In the genomic region with DNA sequence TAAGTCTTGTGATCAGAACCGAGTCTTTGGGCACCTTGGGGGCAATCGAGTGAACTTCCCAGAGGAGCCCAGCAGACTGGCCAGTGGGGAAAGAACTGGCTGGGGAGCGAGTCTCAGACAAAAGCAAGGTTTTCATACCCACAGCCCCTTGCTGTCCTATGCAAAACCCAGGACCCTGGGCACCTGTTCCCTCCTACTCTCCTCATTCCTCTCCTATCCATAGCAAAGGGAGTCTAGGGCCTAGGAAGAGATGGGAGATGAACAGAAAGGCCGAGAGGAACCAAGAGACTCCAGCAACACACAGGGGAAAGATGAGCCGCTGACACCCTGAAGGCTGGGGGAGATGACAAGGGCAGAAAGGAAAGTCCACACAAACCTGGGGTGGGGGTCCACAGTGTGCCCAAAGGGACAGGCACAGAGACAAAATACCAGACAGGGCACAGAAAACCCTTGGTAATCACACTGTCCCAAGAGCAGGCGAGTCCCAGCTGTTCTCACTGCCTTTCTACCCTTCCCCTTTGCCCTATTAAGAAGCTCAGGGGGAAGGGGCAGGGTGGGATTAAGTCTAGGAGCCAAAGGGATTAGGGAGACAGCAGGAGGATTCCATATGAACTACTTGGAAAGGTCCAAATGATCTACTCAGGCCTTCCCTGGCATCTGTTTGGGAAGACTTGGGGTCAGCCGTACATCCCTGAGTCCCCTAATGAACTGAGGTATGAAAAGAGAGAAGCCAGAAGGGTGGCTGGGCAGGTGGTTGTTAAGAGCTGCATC, we compare ENCODE assay signal across 9 cellular contexts. TPM values are rescaled to one million over a fixed set of nuclear protein-coding genes. Genes with fewer than 3 reads are reported as not detected.
DNase-seq lines count a peak whose midpoint lies in the region; ATAC-seq, FAIRE-seq and TF ChIP-seq lines count a peak whose summit lies in the region.
"Had no signal": no experiment of that assay in that cellular context is flagged by ENCODE, and none has a peak within 500 bp of the region (broad histone marks: within the 10 kb centered on the region; RNA-seq: fewer than 3 reads in every experiment).

No MANE protein-coding gene starts in this region.

- peaks cover 2% of the 10 kb centered on the region; the same call in 1 of the 2 replicates for H3K23me2 ChIP-seq in H1 (ENCODE audit: low read depth, low read length)

- peaks cover 23% of the 10 kb centered on the region for H3K36me3 ChIP-seq in PC-3 (ENCODE audit: low read depth, low read length)
- H3K36me3 ChIP-seq in H1 (ENCODE audit: control insufficient read depth in 2 of 4, insufficient read depth in 4 of 4, low read length in 3 of 4) = no peaks in the 10 kb centered on the region; a peak in 2 of 8 replicates
- peaks cover 0 to 11% of the 10 kb centered on the region in 2 donors for H3K36me3 ChIP-seq in prostate gland

- H2BK12ac ChIP-seq in H1 (ENCODE audit: low read depth, low read length) = no peak overlapping the region

- H3K4me1 ChIP-seq in PC-3 (ENCODE audit: insufficient read depth, low read length) (peaks cover 46% of the 10 kb centered on the region), H1 (replicated peaks in 1 of 4; ENCODE audit: control insufficient read depth in 3 of 4, insufficient read depth in 4 of 4, low read length in 3 of 4) (peaks cover 7 to 20% (median 14%) of the 10 kb centered on the region in 4 experiments), prostate gland (replicated peaks) (peaks cover 4% of the 10 kb centered on the region)

- no peak overlapping the region for H3K4ac ChIP-seq in H1 (replicated peaks; ENCODE audit: insufficient read length, low read depth, low read length)

- no peak for ATAC-seq in PC-3
- ATAC-seq in activated CD4-positive, CD25-positive, alpha-beta regulatory T cell treated with anti-CD3 and anti-CD28 coated beads, Interleukin-2, amount 50 U/mL, for 24 hours = no peak

- H3K79me2 ChIP-seq in PC-3 (ENCODE audit: low read length) (peaks cover 64% of the 10 kb centered on the region), H1 (ENCODE audit: control insufficient read depth in 1 of 2, insufficient read depth in 2 of 2, low read length in 2 of 2) (peaks cover 0 to 11% of the 10 kb centered on the region in 2 experiments; a peak in 3 of 4 replicates)

- no peak overlapping the region for H3K23ac ChIP-seq in H1 (ENCODE audit: insufficient read length)

- no peaks in the 10 kb centered on the region for H3K9me2 ChIP-seq in PC-3 (replicated peaks; ENCODE audit: low read length)

- 90% methylated on average over 7 of the region's 7 CpGs; no CpG with 5 or more reads in 1 of the 2 experiments for WGBS in H1 (ENCODE audit: extremely low coverage in 1 of 2, insufficient coverage in 1 of 2, insufficient read length in 1 of 2, insufficient replicate concordance in 2 of 2, low coverage in 1 of 2, low lambda C conversion rate in 2 of 2, missing lambda C conversion rate in 1 of 2), 2 experiments
- WGBS in prostate gland = 70% methylated on average over 7 of the region's 7 CpGs

- no peak overlapping the region for H3K27ac ChIP-seq in PC-3 (ENCODE audit: low read length)
- no peak overlapping the region for H3K27ac ChIP-seq in H1 (ENCODE audit: low read depth, low read length)
- peak overlapping the region; percentile 14 to 43 for H3K27ac ChIP-seq in prostate gland
- H3K27ac ChIP-seq: SK-N-MC had no signal

- H3K14ac ChIP-seq in H1 (ENCODE audit: insufficient read length) = no peak overlapping the region

- DNase-seq in D721Med (ENCODE audit: insufficient read length, low spot score) = peak; percentile 55
- no peak for DNase-seq in PC-3
- DNase-seq in H1 (ENCODE audit: low read depth in 1 of 2, low spot score in 2 of 2) = no peak
- no peak for DNase-seq in prostate gland (ENCODE audit: low spot score)
- no peak for DNase-seq in kidney tubule cell (ENCODE audit: low spot score)
- no peak for DNase-seq in superior temporal gyrus (ENCODE audit: extremely low spot score)
- no peak for DNase-seq in NCI-H2196 (lab: John Stamatoyannopoulos, UW; ENCODE audit: unreplicated experiment)

- no peak overlapping the region for H2BK15ac ChIP-seq in H1 (ENCODE audit: low read length)

- peak overlapping the region; percentile 26; the same call in 1 of the 2 replicates for H3K4me3 ChIP-seq in PC-3 (ENCODE audit: low read length)
- H3K4me3 ChIP-seq in H1 (ENCODE audit: extremely low read depth in 1 of 4, insufficient read depth in 2 of 4, low read depth in 3 of 4, low read length in 4 of 4) = peak overlapping the region in 1 of 4 experiments; percentile 50; a peak in 1 of 8 replicates
- H3K4me3 ChIP-seq in prostate gland = no peak overlapping the region
- H3K4me3 ChIP-seq: SK-N-MC had no signal

- BruUV-seq in PC-3 (replicated peaks; lab: Mats Ljungman, UMichigan) = no TSS peak

- TF ChIP-seq RAD21 in H1 (IDR thresholded peaks at IDR 0.05 in 1 of 2, conservative IDR thresholded peaks at IDR 0.05 in 1 of 2; ENCODE audit: low read depth in 2 of 2, low read length in 2 of 2) = no peak

- H4K91ac ChIP-seq in H1 (replicated peaks; ENCODE audit: insufficient read length, low read length) = no peak overlapping the region

- H3K9ac ChIP-seq in PC-3 (ENCODE audit: low read length) = no peak overlapping the region
- H3K9ac ChIP-seq in H1 (replicated peaks in 1 of 4; ENCODE audit: extremely low read depth in 1 of 4, low read depth in 3 of 4, low read length in 3 of 4) = no peak overlapping the region

- no peak for TF ChIP-seq POLR2A in H1 (IDR thresholded peaks at IDR 0.05; ENCODE audit: control extremely low read depth in 1 of 2, low read depth in 2 of 2, low read length in 2 of 2)
- TF ChIP-seq POLR2A in prostate gland (IDR thresholded peaks at IDR 0.05) = no peak

- peak overlapping the region; percentile 87 for H3K4me2 ChIP-seq in PC-3 (ENCODE audit: low read length)
- peak overlapping the region; percentile 1 to 61; a peak in 2 of 4 replicates for H3K4me2 ChIP-seq in H1 (ENCODE audit: insufficient read depth in 1 of 2, low read depth in 2 of 2, low read length in 2 of 2)

- TF ChIP-seq CTCF in D721Med (IDR thresholded peaks at IDR 0.05; ENCODE audit: insufficient read depth, missing control alignments) = no peak
- no peak for TF ChIP-seq CTCF in PC-3 (conservative IDR thresholded peaks at IDR 0.05; ENCODE audit: low read depth, low read length)
- TF ChIP-seq CTCF in H1 (IDR thresholded peaks at IDR 0.05; ENCODE audit: control extremely low read depth in 1 of 3, insufficient read depth in 1 of 3, low read depth in 1 of 3, low read length in 3 of 3) = no peak
- no peak for TF ChIP-seq CTCF in prostate gland (IDR thresholded peaks at IDR 0.05)

- H2BK20ac ChIP-seq in H1 (ENCODE audit: low read length) = no peak overlapping the region

- H2AFZ ChIP-seq in PC-3 (ENCODE audit: low read length) (no peak overlapping the region), H1 (ENCODE audit: low read length) (no peak overlapping the region)

- FAIRE-seq in D721Med (lab: Jason Lieb, UNC) (no peak), H1 (lab: Jason Lieb, UNC) (no peak)

- H4K8ac ChIP-seq in H1 (ENCODE audit: extremely low read depth, insufficient read depth, low read length) = no peak overlapping the region

- no peak overlapping the region for H3K56ac ChIP-seq in H1 (replicated peaks; ENCODE audit: insufficient read length, low read depth, low read length)

- H4K5ac ChIP-seq in H1 (ENCODE audit: insufficient read length, low read depth, low read length) = no peak overlapping the region

- no peaks in the 10 kb centered on the region for H3K9me3 ChIP-seq in PC-3 (ENCODE audit: low read length)
- H3K9me3 ChIP-seq in H1 (ENCODE audit: insufficient read depth in 2 of 2, low read depth in 1 of 2, low read length in 1 of 2) = no peaks in the 10 kb centered on the region
- H3K9me3 ChIP-seq in prostate gland = no peaks in the 10 kb centered on the region

- no peak overlapping the region for H2BK5ac ChIP-seq in H1 (ENCODE audit: low read depth, low read length)

- H3F3A ChIP-seq in PC-3 (ENCODE audit: low read length, unreplicated experiment) = no peaks in the 10 kb centered on the region

- TF ChIP-seq EP300 in H1 (IDR thresholded peaks at IDR 0.05; ENCODE audit: borderline replicate concordance in 1 of 2, low read depth in 2 of 2, low read length in 2 of 2) = no peak

- H2AK5ac ChIP-seq in H1 (ENCODE audit: low read depth, low read length) = no peak overlapping the region

- no peak overlapping the region for H2BK120ac ChIP-seq in H1 (replicated peaks; ENCODE audit: low read depth, low read length)

- no peaks in the 10 kb centered on the region for H3K27me3 ChIP-seq in PC-3 (ENCODE audit: low read length)
- no peaks in the 10 kb centered on the region for H3K27me3 ChIP-seq in H1 (replicated peaks in 1 of 4; ENCODE audit: control insufficient read depth in 3 of 4, extremely low read depth in 1 of 4, insufficient read depth in 3 of 4, low read length in 3 of 4)
- H3K27me3 ChIP-seq in prostate gland (replicated peaks; ENCODE audit: insufficient read depth) = no peaks in the 10 kb centered on the region

- intact Hi-C loops in PC-3 (cut with micrococcal nuclease) = no loop called here
- intact Hi-C loops in prostate gland (cut with DNase I) = loop anchor here (1.0 to 5.0 kb wide), 2 partner anchors 42 to 202 kb away; partner anchors contain the start of gene DDR1

- no peaks in the 10 kb centered on the region for H4K20me1 ChIP-seq in PC-3 (ENCODE audit: low read length)
- peaks cover 2 to 9% of the 10 kb centered on the region in 2 experiments for H4K20me1 ChIP-seq in H1 (replicated peaks in 1 of 2; ENCODE audit: control insufficient read depth in 1 of 2, insufficient read depth in 2 of 2, low read length in 2 of 2)

- no peaks in the 10 kb centered on the region; the same call in 1 of the 2 replicates for H3K79me1 ChIP-seq in H1 (ENCODE audit: low read depth, low read length)

- CTCF ChIA-PET in PC-3 (lab: Charles Lee) (interaction anchor here (0.6 to 1.2 kb wide), 2 partner anchors 15 to 51 kb away, joined by 3 to 8 read pairs; no protein-coding TSS in a partner anchor), H1 (lab: Charles Lee; ENCODE audit: partially characterized antibody) (interaction anchor here (0.5 to 11.0 kb wide), 17 partner anchors 9 to 406 kb away, joined by 3 to 147 read pairs (median 4); partner anchors contain the start of genes MDC1 and TUBB)

- no peak overlapping the region for H3K18ac ChIP-seq in H1 (ENCODE audit: extremely low read depth, low read length)

- POLR2A ChIA-PET in PC-3 (lab: Charles Lee; ENCODE audit: unreplicated experiment) = no interaction called here
- POLR2A ChIA-PET in H1 (lab: Charles Lee; ENCODE audit: partially characterized antibody) = interaction anchor here (0.7 to 18.7 kb wide), 7 partner anchors 11 to 62 kb away, joined by 3 to 388 read pairs (median 5); partner anchors contain the start of genes MDC1, MRPS18B, NRM and TUBB

RNA-seq across cellular contexts. Expression of gene PPP1R18, which starts 6.5 kb away (rescaled TPM):
- 49.9 and 76.0 TPM in 2 replicates for total RNA-seq in PC-3 (2014; rRNA removed)
- 23.6 and 25.1 TPM in 2 replicates for total RNA-seq in H1 (2021; fragmentation: NEBNext Ultra II Directional; extraction: Animal tissue kit (Norgen Biotek cat#: 25700))
- polyA plus RNA-seq in H1 (2011; rRNA removed) = 29.1 and 33.2 TPM in 2 replicates
- 21.6 TPM for polyA plus RNA-seq in H1 (2011; cell fraction: cytosol; rRNA removed)
- 38.2 TPM for polyA plus RNA-seq in H1 (2011; cell fraction: nucleus; rRNA removed)
- polyA plus RNA-seq in H1 (2012, experiment 1 of 2) = 22.3 to 25.4 TPM (median 25.0 TPM) in 4 replicates
- polyA plus RNA-seq in H1 (2012, experiment 2 of 2) = 33.6 TPM
- polyA plus RNA-seq in H1 (2013, experiment 1 of 2) = 31.3 TPM
- 28.9 TPM for polyA plus RNA-seq in H1 (2013, experiment 2 of 2)
- 19.7 and 22.4 TPM in 2 replicates for polyA minus RNA-seq in H1 (2011; rRNA and poly(A)+ RNA removed)
- polyA minus RNA-seq in H1 (2011; cell fraction: cytosol; rRNA and poly(A)+ RNA removed) = 15.6 TPM
- 11.4 TPM for polyA minus RNA-seq in H1 (2011; cell fraction: nucleus; rRNA and poly(A)+ RNA removed)
- total RNA-seq in prostate gland = 10 to 100 TPM; 12.2 to 21.9 TPM

RNA-seq across cellular contexts. Expression of gene DHX16, which starts 7.1 kb away (rescaled TPM):
- total RNA-seq in PC-3 (2014; rRNA removed) (50.0 and 75.6 TPM in 2 replicates), prostate gland (10 to 100 TPM; 26.4 to 41.0 TPM)
- total RNA-seq in H1 (2021; fragmentation: NEBNext Ultra II Directional; extraction: Animal tissue kit (Norgen Biotek cat#: 25700)) = 27.4 and 29.4 TPM in 2 replicates
- 44.4 and 53.8 TPM in 2 replicates for polyA plus RNA-seq in H1 (2011; rRNA removed)
- 43.4 TPM for polyA plus RNA-seq in H1 (2011; cell fraction: cytosol; rRNA removed)
- 70.6 TPM for polyA plus RNA-seq in H1 (2011; cell fraction: nucleus; rRNA removed)
- 29.1 to 38.2 TPM (median 35.0 TPM) in 4 replicates for polyA plus RNA-seq in H1 (2012, experiment 1 of 2)
- 18.5 TPM for polyA plus RNA-seq in H1 (2012, experiment 2 of 2)
- polyA plus RNA-seq in H1 (2013, experiment 1 of 2) = 18.6 TPM
- polyA plus RNA-seq in H1 (2013, experiment 2 of 2) = 17.8 TPM
- 46.2 and 54.8 TPM in 2 replicates for polyA minus RNA-seq in H1 (2011; rRNA and poly(A)+ RNA removed)
- polyA minus RNA-seq in H1 (2011; cell fraction: cytosol; rRNA and poly(A)+ RNA removed) = 17.8 TPM
- polyA minus RNA-seq in H1 (2011; cell fraction: nucleus; rRNA and poly(A)+ RNA removed) = 20.5 TPM

RNA-seq across cellular contexts. Expression of gene NRM, which starts 10.8 kb away (rescaled TPM):
- total RNA-seq in PC-3 (2014; rRNA removed) (8.5 and 14.8 TPM in 2 replicates), prostate gland (1 to 10 TPM; 5.9 to 7.3 TPM)
- 27.3 and 28.0 TPM in 2 replicates for total RNA-seq in H1 (2021; fragmentation: NEBNext Ultra II Directional; extraction: Animal tissue kit (Norgen Biotek cat#: 25700))
- polyA plus RNA-seq in H1 (2011; rRNA removed) = 50.4 and 55.4 TPM in 2 replicates
- polyA plus RNA-seq in H1 (2011; cell fraction: cytosol; rRNA removed) = 18.8 TPM
- 31.7 TPM for polyA plus RNA-seq in H1 (2011; cell fraction: nucleus; rRNA removed)
- 27.7 to 48.3 TPM (median 41.6 TPM) in 4 replicates for polyA plus RNA-seq in H1 (2012, experiment 1 of 2)
- 60.0 TPM for polyA plus RNA-seq in H1 (2012, experiment 2 of 2)
- 92.9 TPM for polyA plus RNA-seq in H1 (2013, experiment 1 of 2)
- 99.7 TPM for polyA plus RNA-seq in H1 (2013, experiment 2 of 2)
- polyA minus RNA-seq in H1 (2011; rRNA and poly(A)+ RNA removed) = 24.4 and 26.8 TPM in 2 replicates
- 21.6 TPM for polyA minus RNA-seq in H1 (2011; cell fraction: cytosol; rRNA and poly(A)+ RNA removed)
- polyA minus RNA-seq in H1 (2011; cell fraction: nucleus; rRNA and poly(A)+ RNA removed) = 15.4 TPM

RNA-seq across cellular contexts. Expression of gene C6orf136, which starts 33.0 kb away (rescaled TPM):
- total RNA-seq in PC-3 (2014; rRNA removed) (10.6 and 18.7 TPM in 2 replicates), prostate gland (10 to 100 TPM; 12.8 to 18.5 TPM)
- total RNA-seq in H1 (2021; fragmentation: NEBNext Ultra II Directional; extraction: Animal tissue kit (Norgen Biotek cat#: 25700)) = 18.2 and 20.8 TPM in 2 replicates
- 23.1 and 30.4 TPM in 2 replicates for polyA plus RNA-seq in H1 (2011; rRNA removed)
- polyA plus RNA-seq in H1 (2011; cell fraction: cytosol; rRNA removed) = 23.9 TPM
- polyA plus RNA-seq in H1 (2011; cell fraction: nucleus; rRNA removed) = 49.1 TPM
- 18.9 to 24.6 TPM (median 22.5 TPM) in 4 replicates for polyA plus RNA-seq in H1 (2012, experiment 1 of 2)
- 24.5 TPM for polyA plus RNA-seq in H1 (2012, experiment 2 of 2)
- polyA plus RNA-seq in H1 (2013, experiment 1 of 2) = 24.5 TPM
- 20.2 TPM for polyA plus RNA-seq in H1 (2013, experiment 2 of 2)
- 7.0 and 10.6 TPM in 2 replicates for polyA minus RNA-seq in H1 (2011; rRNA and poly(A)+ RNA removed)
- polyA minus RNA-seq in H1 (2011; cell fraction: cytosol; rRNA and poly(A)+ RNA removed) = 10.5 TPM
- 17.4 TPM for polyA minus RNA-seq in H1 (2011; cell fraction: nucleus; rRNA and poly(A)+ RNA removed)

RNA-seq across cellular contexts. Expression of gene MDC1, which starts 37.1 kb away (rescaled TPM):
- total RNA-seq in PC-3 (2014; rRNA removed) (19.6 and 24.9 TPM in 2 replicates), prostate gland (10 to 100 TPM; 20.5 to 26.3 TPM)
- total RNA-seq in H1 (2021; fragmentation: NEBNext Ultra II Directional; extraction: Animal tissue kit (Norgen Biotek cat#: 25700)) = 68.0 and 81.1 TPM in 2 replicates
- 29.9 and 40.9 TPM in 2 replicates for polyA plus RNA-seq in H1 (2011; rRNA removed)
- 19.5 TPM for polyA plus RNA-seq in H1 (2011; cell fraction: cytosol; rRNA removed)
- 95.4 TPM for polyA plus RNA-seq in H1 (2011; cell fraction: nucleus; rRNA removed)
- polyA plus RNA-seq in H1 (2012, experiment 1 of 2) = 49.3 to 109 TPM (median 73.8 TPM) in 4 replicates
- 21.4 TPM for polyA plus RNA-seq in H1 (2012, experiment 2 of 2)
- 40.3 TPM for polyA plus RNA-seq in H1 (2013, experiment 1 of 2)
- polyA plus RNA-seq in H1 (2013, experiment 2 of 2) = 37.3 TPM
- polyA minus RNA-seq in H1 (2011; rRNA and poly(A)+ RNA removed) = 37.3 and 50.7 TPM in 2 replicates
- 23.5 TPM for polyA minus RNA-seq in H1 (2011; cell fraction: cytosol; rRNA and poly(A)+ RNA removed)
- 20.3 TPM for polyA minus RNA-seq in H1 (2011; cell fraction: nucleus; rRNA and poly(A)+ RNA removed)

Comparison
In these comparisons a context has a peak if more than half of its experiments do, and no peak if none do; other contexts are left out.
1. H3K27ac ChIP-seq: peak in prostate gland (2 of 2); none in PC-3 (single experiment) and H1 (single experiment).